In the genomic region with DNA sequence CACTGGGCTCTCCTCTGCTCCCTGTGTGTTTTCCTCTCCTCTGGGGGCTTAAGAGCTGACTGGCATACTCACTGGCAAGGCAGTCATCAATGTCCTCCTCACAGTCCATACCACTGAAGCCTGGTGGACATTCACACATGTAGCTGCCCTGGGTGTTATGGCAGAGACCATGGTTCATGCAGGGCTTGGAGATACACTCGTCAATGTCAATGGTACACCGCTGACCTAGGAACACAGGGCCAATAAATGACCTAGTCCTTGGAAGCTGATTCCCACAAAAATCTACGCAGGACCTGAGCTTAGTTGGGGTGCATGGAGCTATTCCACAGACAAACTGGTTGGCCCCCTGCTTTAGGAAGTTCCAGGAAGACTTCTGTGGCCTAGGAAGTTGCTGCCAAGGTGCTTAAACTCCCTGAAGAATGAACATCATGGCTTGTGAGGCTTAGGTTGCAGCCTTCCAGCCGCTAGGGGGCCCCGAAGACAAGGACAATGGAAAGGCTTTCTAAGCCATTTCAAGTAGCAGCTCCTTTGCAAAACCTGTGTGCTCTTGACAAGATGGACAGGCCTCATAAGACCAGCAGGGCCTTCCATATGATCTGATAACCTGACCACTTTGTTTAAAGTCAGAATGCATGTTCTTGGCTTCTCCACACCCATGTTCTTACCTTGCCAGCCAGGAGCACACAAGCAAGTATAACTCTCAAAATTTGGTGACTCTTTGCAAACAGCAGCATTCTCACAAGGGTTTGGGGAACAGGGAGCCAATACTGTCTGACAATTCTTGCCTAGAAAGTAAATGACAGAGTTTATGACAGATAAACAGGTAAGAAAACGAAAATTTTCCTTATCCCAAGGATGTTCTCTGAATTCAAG, we compare ENCODE assay signal across 8 cellular contexts. TPM values are rescaled to one million over a fixed set of nuclear protein-coding genes. Genes with fewer than 3 reads are reported as not detected.
DNase-seq lines count a peak whose midpoint lies in the region; ATAC-seq and TF ChIP-seq lines count a peak whose summit lies in the region.

No MANE protein-coding gene starts in this region.

- no peak overlapping the region for H3K4me3 ChIP-seq in cardiac fibroblast (replicated peaks in 1 of 2; ENCODE audit: low read depth in 2 of 2, low read length in 2 of 2)

- DNase-seq in GF-D8 (lab: John Stamatoyannopoulos, UW), result peak; percentile 2
- peak; percentile 71 for DNase-seq in NCI-H2227 treated with DMSO at 0.1 percent for 48 hours (lab: John Stamatoyannopoulos, UW)
- peak; percentile 57 for DNase-seq in activated B cell treated with CpG ODN at 0.5 μM for 24 hours
- peak; percentile 86 to 88 for DNase-seq in cardiac fibroblast (ENCODE audit: low read depth in 2 of 2)
- DNase-seq in kidney tubule cell (ENCODE audit: low spot score), result peak; percentile 77
- peak; percentile 46 for DNase-seq in stimulated activated CD4-positive, alpha-beta T cell treated with anti-CD3 and anti-CD28 coated beads, Interleukin-2, amount 100 ng/mL, for 4 hours (ENCODE audit: low read depth)
- DNase-seq in cortex of kidney (lab: John Stamatoyannopoulos, UW), result no peak

- POLR2A ChIA-PET in activated B cell treated with CpG ODN at 0.5 μM for 24 hours (lab: Charles Lee), result no interaction called here

- intact Hi-C loops in activated B cell treated with CpG ODN at 0.5 μM for 24 hours (cut with micrococcal nuclease), result loop anchor here (1.0 to 2.0 kb wide), 3 partner anchors 8 to 195 kb away; no protein-coding TSS in a partner anchor

- no peaks in the 10 kb centered on the region for H3K9me3 Mint-ChIP-seq in activated B cell treated with CpG ODN at 0.5 μM for 24 hours

- TF ChIP-seq CTCF in activated B cell treated with CpG ODN at 0.5 μM for 24 hours (IDR thresholded peaks at IDR 0.05) (peak; percentile 48), cardiac fibroblast (IDR thresholded peaks at IDR 0.05; ENCODE audit: low read depth, low read length) (peak; percentile 89)

- no peak overlapping the region for H3K4me3 Mint-ChIP-seq in activated B cell treated with CpG ODN at 0.5 μM for 24 hours

- CTCF ChIA-PET in activated B cell treated with CpG ODN at 0.5 μM for 24 hours (lab: Charles Lee), result interaction anchor here (0.6 to 1.5 kb wide), 14 partner anchors 8 to 231 kb away, joined by 3 to 7 read pairs (median 3); a partner anchor contains a TSS

- H3K36me3 Mint-ChIP-seq in activated B cell treated with CpG ODN at 0.5 μM for 24 hours (ENCODE audit: low read depth), result peaks cover 89% of the 10 kb centered on the region

- peak; percentile 71 for ATAC-seq in HG03039 (IDR thresholded peaks at IDR 0.05; ENCODE audit: unreplicated experiment)
- ATAC-seq in activated B cell treated with CpG ODN at 0.5 μM for 24 hours (ENCODE audit: low read depth), result peak; percentile 71

- no peak overlapping the region for H3K27ac Mint-ChIP-seq in activated B cell treated with CpG ODN at 0.5 μM for 24 hours

- H3K27me3 Mint-ChIP-seq in activated B cell treated with CpG ODN at 0.5 μM for 24 hours, result no peaks in the 10 kb centered on the region

- peaks cover 3% of the 10 kb centered on the region for H3K4me1 Mint-ChIP-seq in activated B cell treated with CpG ODN at 0.5 μM for 24 hours

RNA-seq across cellular contexts. Expression of a gene that starts 52.3 kb away (rescaled TPM):
- not detected in 2 replicates for total RNA-seq in activated B cell treated with CpG ODN at 0.5 μM for 24 hours
